8 cellular contexts compared by ENCODE assay signal in genomic region chr5:139708877-139709586, GRCh38.
A peak's percentile ranks its signal among the peaks of the same experiment; 100 is the strongest.
DNase-seq lines count a peak whose midpoint lies in the region; ATAC-seq and TF ChIP-seq lines count a peak whose summit lies in the region.

No MANE protein-coding gene starts in this region.

- peaks cover 49% of the 10 kb centered on the region for H3K4me1 Mint-ChIP-seq in dendritic cell treated with granulocyte-macrophage colony-stimulating factor and Interleukin-4, amounts not matched to agents 40 ng/mL and 50 ng/mL, for 4 days (ENCODE audit: low read depth)

- intact Hi-C loops in dendritic cell treated with granulocyte-macrophage colony-stimulating factor and Interleukin-4, amounts not matched to agents 40 ng/mL and 50 ng/mL, for 4 days (cut with micrococcal nuclease): no loop called here
- intact Hi-C loops in left lung (cut with DNase I): no loop called here

- H3K27me3 ChIP-seq in left lung: peaks cover 5 to 47% of the 10 kb centered on the region in 2 donors

- H3K27ac Mint-ChIP-seq in dendritic cell treated with granulocyte-macrophage colony-stimulating factor and Interleukin-4, amounts not matched to agents 40 ng/mL and 50 ng/mL, for 4 days: no peak overlapping the region
- H3K27ac Mint-ChIP-seq in activated naive CD4-positive, alpha-beta T cell treated with anti-CD3 and anti-CD28 coated beads, Interleukin-2, amount 50 U/mL, for 72 hours: no peak overlapping the region

- H3K4me3 Mint-ChIP-seq in dendritic cell treated with granulocyte-macrophage colony-stimulating factor and Interleukin-4, amounts not matched to agents 40 ng/mL and 50 ng/mL, for 4 days: peak overlapping the region; percentile 45

- peak overlapping the region; percentile 12 to 42 for H3K4me3 ChIP-seq in left lung

- TF ChIP-seq CTCF in GM13976 (IDR thresholded peaks at IDR 0.05; ENCODE audit: borderline replicate concordance, control extremely low read depth, extremely low read depth, insufficient read depth, missing control alignments) (no peak), left lung (IDR thresholded peaks at IDR 0.05) (no peak)

- H3K4me1 ChIP-seq in left lung: peaks cover 22 to 37% of the 10 kb centered on the region in 2 donors

- H3K36me3 Mint-ChIP-seq in dendritic cell treated with granulocyte-macrophage colony-stimulating factor and Interleukin-4, amounts not matched to agents 40 ng/mL and 50 ng/mL, for 4 days (ENCODE audit: low read depth): no peaks in the 10 kb centered on the region
- no peaks in the 10 kb centered on the region for H3K36me3 Mint-ChIP-seq in activated naive CD4-positive, alpha-beta T cell treated with anti-CD3 and anti-CD28 coated beads, Interleukin-2, amount 50 U/mL, for 72 hours

- no peaks in the 10 kb centered on the region for H3K9me3 ChIP-seq in left lung

- ATAC-seq in left lung: peak; percentile 50
- ATAC-seq in activated naive CD4-positive, alpha-beta T cell treated with anti-CD3 and anti-CD28 coated beads, Interleukin-2, amount 50 U/mL, for 72 hours: no peak

- peaks cover 80% of the 10 kb centered on the region for H3K27me3 Mint-ChIP-seq in dendritic cell treated with granulocyte-macrophage colony-stimulating factor and Interleukin-4, amounts not matched to agents 40 ng/mL and 50 ng/mL, for 4 days

- no peaks in the 10 kb centered on the region for H3K9me3 Mint-ChIP-seq in dendritic cell treated with granulocyte-macrophage colony-stimulating factor and Interleukin-4, amounts not matched to agents 40 ng/mL and 50 ng/mL, for 4 days
- H3K9me3 Mint-ChIP-seq in activated naive CD4-positive, alpha-beta T cell treated with anti-CD3 and anti-CD28 coated beads, Interleukin-2, amount 50 U/mL, for 72 hours: no peaks in the 10 kb centered on the region

- in situ Hi-C loops in GM13976 (cut with MboI; ENCODE audit: low sequenced_read_pairs, unreplicated experiment): no loop called here

- H3K27ac ChIP-seq in left lung (peak overlapping the region; percentile 21 to 36), temporal lobe (ENCODE audit: low read depth, low read length) (peak overlapping the region; percentile 86)

- H3K36me3 ChIP-seq in left lung: no peaks in the 10 kb centered on the region

- DNase-seq in GM13976 (ENCODE audit: low spot score): peak; percentile 66
- DNase-seq in NCI-H524 treated with DMSO at 0.1 percent for 48 hours (lab: John Stamatoyannopoulos, UW): peak; percentile 34
- DNase-seq in left lung: no peak
- DNase-seq in activated CD4-positive, alpha-beta T cell treated with anti-CD3 and anti-CD28 coated beads, Interleukin-2, amount 50 U/mL, for 4 hours: no peak
- no peak for DNase-seq in hippocampal formation (lab: John Stamatoyannopoulos, UW)
- no peak for DNase-seq in activated naive CD4-positive, alpha-beta T cell treated with anti-CD3 and anti-CD28 coated beads, Interleukin-2, amount 50 U/mL, for 72 hours (ENCODE audit: low spot score in 2 of 2)

Comparison
In these comparisons a context has a peak if more than half of its experiments do, and no peak if none do; other contexts are left out.
1. DNase-seq: peak in GM13976 (single experiment) and NCI-H524 treated with DMSO at 0.1 percent for 48 hours (single experiment); none in left lung (0 of 2), activated CD4-positive, alpha-beta T cell treated with anti-CD3 and anti-CD28 coated beads, Interleukin-2, amount 50 U/mL, for 4 hours (0 of 2), hippocampal formation (0 of 2) and activated naive CD4-positive, alpha-beta T cell treated with anti-CD3 and anti-CD28 coated beads, Interleukin-2, amount 50 U/mL, for 72 hours (0 of 2).